ENCODE assay signal across 1 cellular context in genomic region chr14:77032854-77033621, GRCh38.
TF ChIP-seq lines count a peak whose summit lies in the region.

No MANE protein-coding gene starts in this region.

TF ChIP-seq in HepG2, 621 proteins besides CTCF, POLR2A, EP300 and RAD21 (continued from another document and continues in another):
- TF ChIP-seq ZNF235 (CRISPR knock-in tag; IDR thresholded peaks at IDR 0.05; ENCODE audit: borderline replicate concordance) (no peak), TRAFD1 (CRISPR knock-in tag; IDR thresholded peaks at IDR 0.05; ENCODE audit: borderline replicate concordance) (no peak), YY1 (IDR thresholded peaks at IDR 0.05; ENCODE audit: insufficient read depth, insufficient replicate concordance, low read depth, low read length) (peak; percentile 23), KDM5B (CRISPR knock-in tag; IDR thresholded peaks at IDR 0.05; ENCODE audit: borderline replicate concordance) (no peak; the same call in 1 of the 2 replicates), ZEB1 (IDR thresholded peaks at IDR 0.05; ENCODE audit: insufficient replicate concordance, low read depth) (no peak), ZBTB43 (CRISPR knock-in tag; conservative IDR thresholded peaks at IDR 0.05) (no peak), MYC (CRISPR knock-in tag; IDR thresholded peaks at IDR 0.05; ENCODE audit: borderline replicate concordance) (no peak), HNF4A (CRISPR knock-in tag; IDR thresholded peaks at IDR 0.05) (no peak), BATF2 (CRISPR knock-in tag; IDR thresholded peaks at IDR 0.05) (no peak), TAF15 (IDR thresholded peaks at IDR 0.05; ENCODE audit: low read depth, low read length, poor library complexity, severe bottlenecking) (no peak), ZNF766 (CRISPR knock-in tag; IDR thresholded peaks at IDR 0.05; ENCODE audit: borderline replicate concordance) (no peak), ZNF142 (CRISPR knock-in tag; IDR thresholded peaks at IDR 0.05) (no peak), ZFY (CRISPR knock-in tag; IDR thresholded peaks at IDR 0.05) (peak; percentile 41), KMT2B (CRISPR knock-in tag; IDR thresholded peaks at IDR 0.05) (no peak; the same call in 1 of the 2 replicates), ZFYVE20 (CRISPR knock-in tag; IDR thresholded peaks at IDR 0.05; ENCODE audit: borderline replicate concordance, low read depth) (no peak), NKX3-1 (CRISPR knock-in tag; IDR thresholded peaks at IDR 0.05) (no peak), HOXA7 (CRISPR knock-in tag; IDR thresholded peaks at IDR 0.05) (no peak), PLSCR1 (CRISPR knock-in tag; IDR thresholded peaks at IDR 0.05; ENCODE audit: borderline replicate concordance) (no peak), HDAC1 (CRISPR knock-in tag; IDR thresholded peaks at IDR 0.05) (no peak; the same call in 1 of the 2 replicates), ZMYM3 (CRISPR knock-in tag; IDR thresholded peaks at IDR 0.05) (no peak), HNRNPL (IDR thresholded peaks at IDR 0.05; ENCODE audit: low read depth, low read length) (peak; percentile 62; the same call in 1 of the 2 replicates), ZBTB26 (CRISPR knock-in tag; IDR thresholded peaks at IDR 0.05; ENCODE audit: borderline replicate concordance) (no peak), ZNF703 (CRISPR knock-in tag; IDR thresholded peaks at IDR 0.05; ENCODE audit: borderline replicate concordance) (no peak), ZKSCAN5 (CRISPR knock-in tag; IDR thresholded peaks at IDR 0.05) (no peak), ZNF781 (CRISPR knock-in tag; IDR thresholded peaks at IDR 0.05; ENCODE audit: borderline replicate concordance, not compliant biosample characterization) (no peak), MNT (IDR thresholded peaks at IDR 0.05) (no peak), ARNT2 (CRISPR knock-in tag; IDR thresholded peaks at IDR 0.05; ENCODE audit: low read depth) (0 out of 2 replicates have a peak, but pooled peaks have one; percentile 53), MXD1 (CRISPR knock-in tag; IDR thresholded peaks at IDR 0.05) (no peak), HHEX (CRISPR knock-in tag; IDR thresholded peaks at IDR 0.05) (no peak), BHLHE40 (IDR thresholded peaks at IDR 0.05; ENCODE audit: low read length) (no peak; the same call in 1 of the 2 replicates), CREB3 (CRISPR knock-in tag; IDR thresholded peaks at IDR 0.05) (no peak), RAD51 (IDR thresholded peaks at IDR 0.05; ENCODE audit: borderline replicate concordance) (no peak), SRY (CRISPR knock-in tag; IDR thresholded peaks at IDR 0.05) (no peak), THAP7 (CRISPR knock-in tag; IDR thresholded peaks at IDR 0.05) (no peak), ZNF597 (CRISPR knock-in tag; IDR thresholded peaks at IDR 0.05) (no peak), ATF6 (CRISPR knock-in tag; conservative IDR thresholded peaks at IDR 0.05) (no peak), MBNL3 (CRISPR knock-in tag; conservative IDR thresholded peaks at IDR 0.05) (no peak), U2AF1 (optimal IDR thresholded peaks at IDR 0.05; ENCODE audit: low read depth, low read length) (no peak), KDM2A (CRISPR knock-in tag; IDR thresholded peaks at IDR 0.05; ENCODE audit: borderline replicate concordance, low read depth) (0 out of 2 replicates have a peak, but pooled peaks have one; percentile 14), CEBPG (CRISPR knock-in tag; IDR thresholded peaks at IDR 0.05) (peak; percentile 93), SCMH1 (CRISPR knock-in tag; IDR thresholded peaks at IDR 0.05; ENCODE audit: borderline replicate concordance) (no peak), MTERF4 (CRISPR knock-in tag; IDR thresholded peaks at IDR 0.05) (0 out of 2 replicates have a peak, but pooled peaks have one; percentile 45)
